8 cellular contexts compared by ENCODE assay signal in genomic region chr11:10658621-10659338, GRCh38. TPM values are rescaled to one million over a fixed set of nuclear protein-coding genes. Genes with fewer than 3 reads are reported as not detected.
DNase-seq lines count a peak whose midpoint lies in the region; ATAC-seq and TF ChIP-seq lines count a peak whose summit lies in the region.
"Had no signal": no experiment of that assay in that cellular context is flagged by ENCODE, and none has a peak within 500 bp of the region (broad histone marks: within the 10 kb centered on the region; RNA-seq: fewer than 3 reads in every experiment).

No MANE protein-coding gene starts in this region.

- peak overlapping the region; percentile 98 for H2BK120ac ChIP-seq in IMR-90 (ENCODE audit: low read depth, low read length)

- H3K36me3 ChIP-seq in IMR-90 (ENCODE audit: control insufficient read depth, insufficient read depth, low read length) (peaks cover 24% of the 10 kb centered on the region), lower lobe of right lung (no peaks in the 10 kb centered on the region)
- no peaks in the 10 kb centered on the region for H3K36me3 ChIP-seq in CD8-positive, alpha-beta T cell (ENCODE audit: insufficient read depth, low read length)
- H3K36me3 ChIP-seq: WERI-Rb-1 had no signal

- H3K27me3 ChIP-seq in IMR-90 (ENCODE audit: control insufficient read depth, insufficient read depth, low read length) (no peaks in the 10 kb centered on the region), lower lobe of right lung (ENCODE audit: low read depth) (no peaks in the 10 kb centered on the region)
- no peaks in the 10 kb centered on the region for H3K27me3 ChIP-seq in CD8-positive, alpha-beta T cell (ENCODE audit: insufficient read depth, low read length)

- H3K9ac ChIP-seq in IMR-90 (ENCODE audit: low read depth, low read length) = peak overlapping the region; percentile 65

- H2BK5ac ChIP-seq in IMR-90 (ENCODE audit: low read depth, low read length, poor library complexity, severe bottlenecking) = peak overlapping the region; percentile 99

- H4K8ac ChIP-seq in IMR-90 (ENCODE audit: low read depth in 2 of 2, low read length in 2 of 2) = peak overlapping the region; percentile 95 to 99

- no peaks in the 10 kb centered on the region for H3K27me3 Mint-ChIP-seq in CD8-positive, alpha-beta T cell (ENCODE audit: low read depth)

- no peaks in the 10 kb centered on the region for H3K9me3 Mint-ChIP-seq in CD8-positive, alpha-beta T cell

- in situ Hi-C loops in IMR-90 (cut with MboI; ENCODE audit: low sequenced_read_pairs) = loop anchor here (10.0 kb wide), 1 partner anchor 254 kb away; no protein-coding TSS in a partner anchor

- H2BK15ac ChIP-seq in IMR-90 (ENCODE audit: low read depth, low read length) = peak overlapping the region; percentile 99

- dilution Hi-C loops in IMR-90 (cut with HindIII; ENCODE audit: low sequenced_read_pairs, unreplicated experiment) = no loop called here

- H2AK5ac ChIP-seq in IMR-90 (ENCODE audit: low read depth, low read length) = peak overlapping the region; percentile 100

- no peaks in the 10 kb centered on the region for H4K20me1 ChIP-seq in IMR-90 (ENCODE audit: insufficient read depth, low read length)

- no peaks in the 10 kb centered on the region for H3K36me3 Mint-ChIP-seq in CD8-positive, alpha-beta T cell

- H3K18ac ChIP-seq in IMR-90 (ENCODE audit: low read depth, low read length) = peak overlapping the region; percentile 97

- H3K4me3 ChIP-seq in IMR-90 (ENCODE audit: insufficient read depth, low read depth, low read length) (no peak overlapping the region), lower lobe of right lung (no peak overlapping the region)
- H3K4me3 ChIP-seq in CD8-positive, alpha-beta T cell (ENCODE audit: low read depth, low read length) = no peak overlapping the region

- H3K79me1 ChIP-seq in IMR-90 (ENCODE audit: low read depth in 1 of 2, low read length in 2 of 2) = peaks cover 39 to 90% of the 10 kb centered on the region in 2 experiments

- no peak for TF ChIP-seq CTCF in IMR-90 (conservative IDR thresholded peaks at IDR 0.05; ENCODE audit: low read depth, low read length)
- TF ChIP-seq CTCF in lower lobe of right lung (IDR thresholded peaks at IDR 0.05) = no peak
- no peak for TF ChIP-seq CTCF in CD8-positive, alpha-beta T cell (IDR thresholded peaks at IDR 0.05)

- H3K4me1 ChIP-seq in IMR-90 (ENCODE audit: control insufficient read depth, insufficient read depth, low read length) = peaks cover 45% of the 10 kb centered on the region
- peaks cover 69% of the 10 kb centered on the region for H3K4me1 ChIP-seq in lower lobe of right lung
- no peaks in the 10 kb centered on the region for H3K4me1 ChIP-seq in CD8-positive, alpha-beta T cell (ENCODE audit: insufficient read depth, low read length)

- H2AFZ ChIP-seq in IMR-90 (replicated peaks; ENCODE audit: low read length, poor library complexity) = peak overlapping the region; percentile 62

- CTCF ChIA-PET in IMR-90 (lab: Yijun Ruan, JAX) = interaction anchor here (0.6 kb wide), 1 partner anchor 25 kb away, joined by 3 read pairs; no protein-coding TSS in a partner anchor
- CTCF ChIA-PET in CD8-positive, alpha-beta T cell (lab: Charles Lee) = interaction anchor here (0.7 to 11.2 kb wide), 2 partner anchors 245 to 253 kb away, joined by 4 to 151 read pairs; no protein-coding TSS in a partner anchor

- BruUV-seq in IMR-90 (replicated peaks; lab: Mats Ljungman, UMichigan) = no TSS peak

- H3K9me3 ChIP-seq in IMR-90 (ENCODE audit: control insufficient read depth, insufficient read depth, low read length) (no peaks in the 10 kb centered on the region), lower lobe of right lung (no peaks in the 10 kb centered on the region)
- H3K9me3 ChIP-seq in CD8-positive, alpha-beta T cell (ENCODE audit: low read length) = no peaks in the 10 kb centered on the region

- POLR2A ChIA-PET in IMR-90 (lab: Charles Lee; ENCODE audit: unreplicated experiment) = no interaction called here
- POLR2A ChIA-PET in CD8-positive, alpha-beta T cell (lab: Charles Lee) = no interaction called here

- peaks cover 56% of the 10 kb centered on the region for H3K9me1 ChIP-seq in IMR-90 (ENCODE audit: insufficient read depth, low read length)

- H4K5ac ChIP-seq in IMR-90 (ENCODE audit: low read depth, low read length) = peak overlapping the region; percentile 90

- DNase-seq in IMR-90 = no peak
- DNase-seq in lower lobe of right lung = no peak
- no peak for DNase-seq in substantia nigra (lab: John Stamatoyannopoulos, UW)
- no peak for DNase-seq in stimulated activated CD4-positive, alpha-beta T cell treated with anti-CD3 and anti-CD28 coated beads, Interleukin-1b, Interleukin-23, amount 100 ng/mL, for 48 hours
- no peak for DNase-seq in CD8-positive, alpha-beta T cell
- DNase-seq: WERI-Rb-1 had no signal

- peak overlapping the region; percentile 98 for H2BK20ac ChIP-seq in IMR-90 (ENCODE audit: low read depth, low read length)

- peak overlapping the region; percentile 98 for H2AK9ac ChIP-seq in IMR-90 (replicated peaks; ENCODE audit: low read depth, low read length, poor library complexity)

- no peak overlapping the region for H3K4me2 ChIP-seq in IMR-90 (ENCODE audit: low read depth, low read length)

- peak overlapping the region; percentile 87 for H3K27ac ChIP-seq in IMR-90 (ENCODE audit: insufficient read depth, low read length)
- H3K27ac ChIP-seq in angular gyrus (ENCODE audit: low read depth, low read length) = peak overlapping the region; percentile 38
- peak overlapping the region; percentile 79 for H3K27ac ChIP-seq in lower lobe of right lung
- peak overlapping the region; percentile 31 for H3K27ac ChIP-seq in substantia nigra (ENCODE audit: low read depth, low read length, poor library complexity, severe bottlenecking)
- no peak overlapping the region for H3K27ac ChIP-seq in CD8-positive, alpha-beta T cell (ENCODE audit: low read depth, low read length)
- H3K27ac ChIP-seq: WERI-Rb-1 had no signal

- TF ChIP-seq POLR2A in IMR-90 (IDR thresholded peaks at IDR 0.05; ENCODE audit: low read depth, low read length) = no peak

- peak overlapping the region; percentile 92 for H3K56ac ChIP-seq in IMR-90 (ENCODE audit: extremely low read depth, insufficient read depth, low read length)

- WGBS in IMR-90 (ENCODE audit: extremely low coverage in 2 of 2, insufficient read length in 1 of 2), 2 experiments = 88% methylated on average over 4 of the region's 6 CpGs; no CpG with 5 or more reads in 1 of the 2 experiments

- intact Hi-C loops in IMR-90 (cut with micrococcal nuclease) = loop anchor here (5.0 kb wide), 1 partner anchor 131 kb away; no protein-coding TSS in a partner anchor
- intact Hi-C loops in lower lobe of right lung (cut with DNase I) = no loop called here
- intact Hi-C loops in CD8-positive, alpha-beta T cell (cut with DNase I, micrococcal nuclease) = no loop called here

- peak overlapping the region; percentile 99 for H4K91ac ChIP-seq in IMR-90 (ENCODE audit: insufficient read depth, low read depth, low read length)

- no peak for ATAC-seq in IMR-90 (ENCODE audit: low read depth)
- ATAC-seq in lower lobe of right lung = peak; percentile 20 to 26
- ATAC-seq in CD8-positive, alpha-beta T cell = no peak
- ATAC-seq in GM21576 (IDR thresholded peaks at IDR 0.05; ENCODE audit: unreplicated experiment) = no peak

- H3K23ac ChIP-seq in IMR-90 (ENCODE audit: low read depth, low read length) = peak overlapping the region; percentile 97

- H3K4ac ChIP-seq in IMR-90 (ENCODE audit: low read depth, low read length) = peak overlapping the region; percentile 100

- no peak overlapping the region for H3K27ac Mint-ChIP-seq in CD8-positive, alpha-beta T cell

- H3K14ac ChIP-seq in IMR-90 (replicated peaks; ENCODE audit: low read depth, low read length) = peak overlapping the region; percentile 98

- H3K4me1 Mint-ChIP-seq in CD8-positive, alpha-beta T cell (ENCODE audit: low read depth) = no peaks in the 10 kb centered on the region

- no peak overlapping the region for H3K4me3 Mint-ChIP-seq in CD8-positive, alpha-beta T cell

- no peak for TF ChIP-seq RAD21 in IMR-90 (IDR thresholded peaks at IDR 0.05; ENCODE audit: low read length)

TF ChIP-seq in IMR-90, 13 proteins besides CTCF, POLR2A, EP300 and RAD21 (continues in another document):
- TF ChIP-seq RFX5 (IDR thresholded peaks at IDR 0.05; ENCODE audit: low read depth, low read length) = no peak
- TF ChIP-seq RCOR1 (IDR thresholded peaks at IDR 0.05; ENCODE audit: insufficient replicate concordance, low read length) = no peak
- TF ChIP-seq MAZ (IDR thresholded peaks at IDR 0.05; ENCODE audit: borderline replicate concordance, low read depth, low read length) = no peak
- TF ChIP-seq BHLHE40 (IDR thresholded peaks at IDR 0.05; ENCODE audit: low read depth, low read length) = no peak
- TF ChIP-seq MXI1 (IDR thresholded peaks at IDR 0.05; ENCODE audit: borderline replicate concordance, low read depth, low read length) = no peak
- TF ChIP-seq SMC3 (IDR thresholded peaks at IDR 0.05; ENCODE audit: low read depth, low read length) = no peak
- no peak for TF ChIP-seq ELK1 (IDR thresholded peaks at IDR 0.05; ENCODE audit: borderline replicate concordance, low read depth, low read length)
- no peak for TF ChIP-seq FOS (IDR thresholded peaks at IDR 0.05; ENCODE audit: low read depth, low read length)
- no peak for TF ChIP-seq CHD1 (IDR thresholded peaks at IDR 0.05; ENCODE audit: low read depth, low read length)
- TF ChIP-seq NFE2L2 (IDR thresholded peaks at IDR 0.05; ENCODE audit: low read depth, low read length) = no peak
- TF ChIP-seq MAFK (IDR thresholded peaks at IDR 0.05; ENCODE audit: low read depth, low read length) = no peak
- TF ChIP-seq CEBPB (IDR thresholded peaks at IDR 0.05; ENCODE audit: low read depth, low read length) = no peak

RNA-seq across cellular contexts. Expression of gene IRAG1, which starts 34.8 kb away (rescaled TPM):
- total RNA-seq in IMR-90 (2012; rRNA removed) = 21.1 and 25.8 TPM in 2 replicates
- 17.6 and 19.4 TPM in 2 replicates for polyA plus RNA-seq in IMR-90 (2012; rRNA removed)
- polyA plus RNA-seq in IMR-90 (2012; cell fraction: cytosol; rRNA removed) = 8.5 and 8.6 TPM in 2 replicates
- polyA plus RNA-seq in IMR-90 (2012; cell fraction: nucleus; rRNA removed; ENCODE audit: low replicate concordance) = 37.6 and 104 TPM in 2 replicates
- 12.9 TPM for total RNA-seq in lower lobe of right lung
- not detected for total RNA-seq in CD8-positive, alpha-beta T cell

Comparison
In these comparisons a context has a peak if more than half of its experiments do, and no peak if none do; other contexts are left out.
1. ATAC-seq: peak in lower lobe of right lung (2 of 2); none in IMR-90 (single experiment), CD8-positive, alpha-beta T cell (single experiment) and GM21576 (single experiment).
2. RNA of gene IRAG1, which starts 34.8 kb away (total RNA-seq): 21.1 to 25.8 TPM in IMR-90 and 12.9 TPM in lower lobe of right lung (single experiment); not detected in CD8-positive, alpha-beta T cell; every median in the first group is over 10 times any median in the second.